Comparison of ENCODE assay signal across 15 cellular contexts in the genomic region with DNA sequence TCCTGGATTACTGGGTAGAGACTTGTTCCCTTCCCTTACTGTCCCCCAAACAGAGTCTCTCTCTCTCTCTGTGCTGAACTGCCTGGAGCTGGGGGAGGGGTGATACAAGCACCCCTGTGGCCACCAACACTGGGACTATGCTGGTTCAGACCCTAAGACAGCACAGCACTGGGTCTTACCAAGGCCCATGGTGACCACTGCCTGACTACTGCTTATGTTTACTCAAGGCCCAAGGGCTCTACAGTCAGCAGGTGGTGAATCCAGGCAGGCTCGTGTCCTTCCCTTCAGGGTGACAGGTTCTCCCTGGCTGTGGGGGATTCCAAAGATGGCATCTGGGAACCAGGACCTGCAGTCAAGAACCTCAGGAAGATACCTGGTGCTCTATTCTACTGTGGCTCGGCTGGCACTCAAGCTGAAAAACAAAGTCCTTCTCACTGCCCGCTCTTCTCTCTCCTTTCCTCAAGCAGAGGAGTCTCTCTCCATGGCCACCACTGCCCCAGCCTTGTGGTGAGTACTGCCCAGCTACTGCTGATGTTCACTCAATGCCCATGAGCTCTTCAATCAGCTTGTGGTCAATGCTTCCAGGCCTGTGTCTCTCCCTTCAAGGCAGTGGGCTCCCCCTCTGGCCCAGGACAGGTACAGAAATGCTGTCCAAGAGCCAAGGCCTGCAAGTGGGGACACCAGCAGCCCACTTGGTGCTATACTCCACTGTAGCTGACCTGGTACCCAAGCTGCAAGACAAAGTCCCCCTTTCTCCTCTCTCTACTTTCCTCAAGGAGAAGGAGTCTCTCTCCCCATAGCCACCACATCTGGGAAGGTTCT. TPM values are rescaled to one million over a fixed set of nuclear protein-coding genes. Genes with fewer than 3 reads are reported as not detected.
DNase-seq lines count a peak whose midpoint lies in the region; ATAC-seq and TF ChIP-seq lines count a peak whose summit lies in the region.
"Had no signal": no experiment of that assay in that cellular context is flagged by ENCODE, and none has a peak within 500 bp of the region (broad histone marks: within the 10 kb centered on the region; RNA-seq: fewer than 3 reads in every experiment).

No MANE protein-coding gene starts in this region.

- peaks cover 8% of the 10 kb centered on the region for H3K4me1 ChIP-seq in RWPE2 (ENCODE audit: insufficient read depth, poor library complexity, severe bottlenecking)

- H3K9me3 ChIP-seq in RWPE2 (ENCODE audit: severe bottlenecking) (peaks cover 6% of the 10 kb centered on the region), WERI-Rb-1 (ENCODE audit: severe bottlenecking) (peaks cover 13% of the 10 kb centered on the region)

- H3K4me1 Mint-ChIP-seq in type B pancreatic cell (ENCODE audit: unreplicated experiment) = no peaks in the 10 kb centered on the region

- H3K27ac Mint-ChIP-seq in type B pancreatic cell = no peak overlapping the region

- H3K27ac ChIP-seq in RWPE2 (ENCODE audit: poor library complexity, severe bottlenecking) = no peak overlapping the region
- no peak overlapping the region for H3K27ac ChIP-seq in WERI-Rb-1

- no peak for ATAC-seq in RWPE2 (ENCODE audit: low read depth)
- no peak for ATAC-seq in HG03108 (IDR thresholded peaks at IDR 0.05; ENCODE audit: unreplicated experiment)

- DNase-seq in RWPE2 (ENCODE audit: low spot score) (peak; percentile 24), ecto neural progenitor cell (ENCODE audit: low spot score) (peak; percentile 8), mucosa of gallbladder (ENCODE audit: low spot score) (peak; percentile 5), type B pancreatic cell (ENCODE audit: extremely low spot score, unreplicated experiment) (peak; percentile 44), NCI-H1048 (lab: John Stamatoyannopoulos, UW) (no peak), WERI-Rb-1 (no peak)
- DNase-seq: COR-L47, DMS153, IMR-90, Karpas-422, NCI-H187, NCI-H345, NCI-H69 had no signal

- H3K9me3 Mint-ChIP-seq in type B pancreatic cell = peaks cover 20% of the 10 kb centered on the region

- no peak overlapping the region for H3K4me3 Mint-ChIP-seq in type B pancreatic cell

- no peak overlapping the region for H3K4me3 ChIP-seq in RWPE2 (ENCODE audit: severe bottlenecking)
- no peak overlapping the region for H3K4me3 ChIP-seq in WERI-Rb-1 (ENCODE audit: low read depth, low read length)

- TF ChIP-seq CTCF in RWPE2 (IDR thresholded peaks at IDR 0.05; ENCODE audit: poor library complexity, severe bottlenecking) (no peak), type B pancreatic cell (conservative IDR thresholded peaks at IDR 0.05) (no peak), WERI-Rb-1 (IDR thresholded peaks at IDR 0.05; ENCODE audit: low read depth, low read length) (no peak)

- no peaks in the 10 kb centered on the region for H3K27me3 ChIP-seq in RWPE2 (ENCODE audit: insufficient read depth, poor library complexity, severe bottlenecking)
- H3K27me3 ChIP-seq in WERI-Rb-1 (ENCODE audit: insufficient read depth, low read depth, severe bottlenecking) = no peaks in the 10 kb centered on the region

- H3K36me3 ChIP-seq in RWPE2 (ENCODE audit: low read depth) (no peaks in the 10 kb centered on the region), WERI-Rb-1 (no peaks in the 10 kb centered on the region)

- H3K27me3 Mint-ChIP-seq in type B pancreatic cell = no peaks in the 10 kb centered on the region

- peaks cover 12% of the 10 kb centered on the region for H3K36me3 Mint-ChIP-seq in type B pancreatic cell

RNA-seq across cellular contexts. Expression of a gene that starts 41.8 kb away (rescaled TPM):
- 18.0 TPM for total RNA-seq in mucosa of gallbladder
- 25.9 and 49.4 TPM in 2 replicates for total RNA-seq in type B pancreatic cell (ENCODE audit: low replicate concordance)
- total RNA-seq: OCI-LY7 had no signal

Comparison
In these comparisons a context has a peak if more than half of its experiments do, and no peak if none do; other contexts are left out.
1. DNase-seq: peak in RWPE2 (single experiment), ecto neural progenitor cell (single experiment), mucosa of gallbladder (single experiment) and type B pancreatic cell (single experiment); none in NCI-H1048 (single experiment) and WERI-Rb-1 (single experiment).